In genomic region chr5:108481355-108481931, GRCh38 we compare ENCODE assay signal across 9 cellular contexts.
DNase-seq lines count a peak whose midpoint lies in the region; ATAC-seq and TF ChIP-seq lines count a peak whose summit lies in the region.
"Had no signal": no experiment of that assay in that cellular context is flagged by ENCODE, and none has a peak within 500 bp of the region (broad histone marks: within the 10 kb centered on the region; RNA-seq: fewer than 3 reads in every experiment).

No MANE protein-coding gene starts in this region.

- H3K27ac ChIP-seq in neural progenitor cell, result no peak overlapping the region

- DNase-seq in CD14-positive monocyte (ENCODE audit: low spot score) (no peak), GM20000 (ENCODE audit: low spot score) (peak; percentile 23), NCI-H2107 treated with DMSO at 0.1 percent for 48 hours (lab: John Stamatoyannopoulos, UW; ENCODE audit: unreplicated experiment) (peak; percentile 4), chondrocyte (ENCODE audit: low spot score) (no peak), neural progenitor cell (ENCODE audit: low spot score) (peak; percentile 57), T-helper 1 cell (no peak)
- no peak for DNase-seq in activated naive CD4-positive, alpha-beta T cell treated with anti-CD3 and anti-CD28 coated beads, Interleukin-2, amount 50 U/mL, for 72 hours (ENCODE audit: low spot score in 2 of 2)

- H3K4me1 Mint-ChIP-seq in CD14-positive monocyte, result no peaks in the 10 kb centered on the region
- H3K4me1 Mint-ChIP-seq in chondrocyte (ENCODE audit: low read depth), result peaks cover 5% of the 10 kb centered on the region
- no peaks in the 10 kb centered on the region for H3K4me1 Mint-ChIP-seq in neural progenitor cell

- H3K27ac Mint-ChIP-seq in CD14-positive monocyte (no peak overlapping the region), chondrocyte (ENCODE audit: unreplicated experiment) (no peak overlapping the region), neural progenitor cell (no peak overlapping the region)
- no peak overlapping the region for H3K27ac Mint-ChIP-seq in activated naive CD4-positive, alpha-beta T cell treated with anti-CD3 and anti-CD28 coated beads, Interleukin-2, amount 50 U/mL, for 72 hours
- H3K27ac Mint-ChIP-seq: IgD-negative memory B cell had no signal

- H2AFZ ChIP-seq in neural progenitor cell (replicated peaks), result peak overlapping the region; percentile 30

- no peaks in the 10 kb centered on the region for H3K27me3 ChIP-seq in neural progenitor cell

- ATAC-seq in GM21576 (IDR thresholded peaks at IDR 0.05; ENCODE audit: unreplicated experiment), result no peak
- ATAC-seq in activated naive CD4-positive, alpha-beta T cell treated with anti-CD3 and anti-CD28 coated beads, Interleukin-2, amount 50 U/mL, for 72 hours, result no peak

- no peak overlapping the region for H3K4me2 ChIP-seq in neural progenitor cell

- H3K9ac ChIP-seq in neural progenitor cell, result no peak overlapping the region

- H3K36me3 ChIP-seq in neural progenitor cell, result no peaks in the 10 kb centered on the region

- no peaks in the 10 kb centered on the region for H3F3A ChIP-seq in neural progenitor cell (ENCODE audit: low read depth)

- no peaks in the 10 kb centered on the region for H3K9me3 ChIP-seq in neural progenitor cell (ENCODE audit: low read depth)

- H3K9me3 Mint-ChIP-seq in CD14-positive monocyte (peaks cover 0 to 2% (median 0%) of the 10 kb centered on the region in 7 donors), chondrocyte (ENCODE audit: low read depth) (no peaks in the 10 kb centered on the region), neural progenitor cell (no peaks in the 10 kb centered on the region)
- no peaks in the 10 kb centered on the region for H3K9me3 Mint-ChIP-seq in activated naive CD4-positive, alpha-beta T cell treated with anti-CD3 and anti-CD28 coated beads, Interleukin-2, amount 50 U/mL, for 72 hours
- H3K9me3 Mint-ChIP-seq: IgD-negative memory B cell had no signal

- H3K79me2 ChIP-seq in neural progenitor cell (ENCODE audit: low read depth), result no peaks in the 10 kb centered on the region

- H3K4me3 Mint-ChIP-seq in CD14-positive monocyte (no peak overlapping the region), chondrocyte (ENCODE audit: unreplicated experiment) (no peak overlapping the region), neural progenitor cell (no peak overlapping the region)
- H3K4me3 Mint-ChIP-seq: IgD-negative memory B cell had no signal

- H4K20me1 ChIP-seq in neural progenitor cell (ENCODE audit: low read depth), result no peaks in the 10 kb centered on the region

- H3K36me3 Mint-ChIP-seq in CD14-positive monocyte (no peaks in the 10 kb centered on the region), chondrocyte (ENCODE audit: low read depth) (peaks cover 2% of the 10 kb centered on the region), neural progenitor cell (no peaks in the 10 kb centered on the region)
- H3K36me3 Mint-ChIP-seq in activated naive CD4-positive, alpha-beta T cell treated with anti-CD3 and anti-CD28 coated beads, Interleukin-2, amount 50 U/mL, for 72 hours, result no peaks in the 10 kb centered on the region
- H3K36me3 Mint-ChIP-seq: IgD-negative memory B cell had no signal

- no peaks in the 10 kb centered on the region for H3K4me1 ChIP-seq in neural progenitor cell

- intact Hi-C loops in CD14-positive monocyte (cut with micrococcal nuclease), result no loop called here

- H3K27me3 Mint-ChIP-seq in CD14-positive monocyte (ENCODE audit: low read depth in 3 of 3) (peaks cover 0 to 4% (median 2%) of the 10 kb centered on the region in 3 donors), chondrocyte (ENCODE audit: low read depth) (no peaks in the 10 kb centered on the region), neural progenitor cell (ENCODE audit: insufficient read depth, low read depth) (peaks cover 1% of the 10 kb centered on the region)

- no peak overlapping the region for H3K4me3 ChIP-seq in neural progenitor cell

- peak; percentile 15 for TF ChIP-seq CTCF in CD14-positive monocyte (IDR thresholded peaks at IDR 0.05)
- TF ChIP-seq CTCF in GM20000 (IDR thresholded peaks at IDR 0.05; ENCODE audit: extremely low read depth, missing control alignments), result no peak
- TF ChIP-seq CTCF in chondrocyte (IDR thresholded peaks at IDR 0.05), result peak; percentile 83
- TF ChIP-seq CTCF in neural progenitor cell (IDR thresholded peaks at IDR 0.05), result peak; percentile 61

Comparison
In these comparisons a context has a peak if more than half of its experiments do, and no peak if none do; other contexts are left out.
1. DNase-seq: peak in GM20000 (single experiment), NCI-H2107 treated with DMSO at 0.1 percent for 48 hours (single experiment) and neural progenitor cell (single experiment); none in CD14-positive monocyte (single experiment), chondrocyte (single experiment), T-helper 1 cell (0 of 5) and activated naive CD4-positive, alpha-beta T cell treated with anti-CD3 and anti-CD28 coated beads, Interleukin-2, amount 50 U/mL, for 72 hours (0 of 2).